ENCODE assay signal across 9 cellular contexts in genomic region chr5:172870261-172870806, GRCh38. TPM values are rescaled to one million over a fixed set of nuclear protein-coding genes. Genes with fewer than 3 reads are reported as not detected.
DNase-seq lines count a peak whose midpoint lies in the region; ATAC-seq and TF ChIP-seq lines count a peak whose summit lies in the region.
"Had no signal": no experiment of that assay in that cellular context is flagged by ENCODE, and none has a peak within 500 bp of the region (broad histone marks: within the 10 kb centered on the region; RNA-seq: fewer than 3 reads in every experiment).

No MANE protein-coding gene starts in this region.

- H3K36me3 ChIP-seq in adrenal gland (replicated peaks in 1 of 2): no peaks in the 10 kb centered on the region
- no peaks in the 10 kb centered on the region for H3K36me3 ChIP-seq in heart right ventricle
- H3K36me3 ChIP-seq in BE2C: peaks cover 8% of the 10 kb centered on the region

- H3K4me1 ChIP-seq in adrenal gland (replicated peaks in 1 of 2) (peaks cover 78 to 91% of the 10 kb centered on the region in 2 donors), heart right ventricle (peaks cover 60 to 100% (median 94%) of the 10 kb centered on the region in 9 donors), BE2C (peaks cover 12% of the 10 kb centered on the region)

- H3K27me3 ChIP-seq in adrenal gland (no peaks in the 10 kb centered on the region), heart right ventricle (no peaks in the 10 kb centered on the region), BE2C (no peaks in the 10 kb centered on the region)

- no peaks in the 10 kb centered on the region for H3K9me3 ChIP-seq in adrenal gland (replicated peaks in 1 of 3)
- H3K9me3 ChIP-seq in heart right ventricle: no peaks in the 10 kb centered on the region
- H3K9me3 ChIP-seq in BE2C: no peaks in the 10 kb centered on the region

- DNase-seq in ELR (ENCODE audit: low read depth): peak; percentile 98
- DNase-seq in adrenal gland: peak in 6 of 7 donors; percentile 67 to 82 (median 75)
- peak in 1 of 2 donors; percentile 83 for DNase-seq in heart right ventricle
- peak; percentile 91 for DNase-seq in skeletal muscle cell (ENCODE audit: low read depth)
- no peak for DNase-seq in BE2C
- DNase-seq: stimulated activated naive CD4-positive, alpha-beta T cell treated with Interleukin-2 at 50 U/mL for 16 hours had no signal

- 35 to 49% (median 43%) methylated on average over 8 of the region's 8 CpGs for WGBS in adrenal gland, 4 donors
- 39 to 48% methylated on average over 8 of the region's 8 CpGs for WGBS in heart right ventricle, 2 donors

- peak in 1 of 2 donors; percentile 26 for TF ChIP-seq POLR2A in adrenal gland (IDR thresholded peaks at IDR 0.05)

- H3K4me3 ChIP-seq in adrenal gland: no peak overlapping the region
- H3K4me3 ChIP-seq in heart right ventricle: no peak overlapping the region
- H3K4me3 ChIP-seq in skeletal muscle cell (ENCODE audit: low read depth, low read length): no peak overlapping the region
- H3K4me3 ChIP-seq in BE2C (ENCODE audit: low read depth, low read length): no peak overlapping the region

- intact Hi-C loops in adrenal gland (cut with DNase I): no loop called here
- intact Hi-C loops in heart right ventricle (cut with DNase I): loop anchor here in 3 of 10 donors (1.0 to 5.0 kb wide), 4 partner anchors 22 to 100 kb away; partner anchors contain the start of gene DUSP1 (in 2 of the 3)

- ATAC-seq in heart right ventricle (peak in 7 of 8 donors; percentile 16 to 60 (median 39)), GM18498 (IDR thresholded peaks at IDR 0.05; ENCODE audit: unreplicated experiment) (no peak), GM21737 (IDR thresholded peaks at IDR 0.05; ENCODE audit: unreplicated experiment) (no peak), HG03520 (IDR thresholded peaks at IDR 0.05; ENCODE audit: unreplicated experiment) (no peak)

- no peak for TF ChIP-seq CTCF in adrenal gland (IDR thresholded peaks at IDR 0.05)
- TF ChIP-seq CTCF in heart right ventricle (IDR thresholded peaks at IDR 0.05): no peak
- no peak for TF ChIP-seq CTCF in BE2C (IDR thresholded peaks at IDR 0.05; ENCODE audit: low read depth, low read length)

- peak overlapping the region; percentile 86 to 99 (median 91) for H3K27ac ChIP-seq in adrenal gland
- H3K27ac ChIP-seq in heart right ventricle: peak overlapping the region; percentile 82 to 97 (median 92)

RNA-seq across cellular contexts. Expression of gene ERGIC1, which starts 36.3 kb away (rescaled TPM):
- total RNA-seq in adrenal gland: 100 to 1,000 TPM; 108 to 410 (median 254) TPM
- polyA plus RNA-seq in adrenal gland: 100 to 1,000 TPM in 2 of 3 donors, 10 to 100 TPM in 1; 71.9 to 450 (median 103) TPM
- 10 to 100 TPM; 60.3 to 91.9 (median 74.2) TPM for total RNA-seq in heart right ventricle
- 10 to 100 TPM; 48.0 to 64.9 TPM for polyA plus RNA-seq in heart right ventricle
- polyA plus RNA-seq in BE2C (2012; ENCODE audit: insufficient read depth, insufficient read length, low read depth): 103 TPM

Comparison
In these comparisons a context has a peak if more than half of its experiments do, and no peak if none do; other contexts are left out.
1. ATAC-seq: peak in heart right ventricle (7 of 8); none in GM18498 (single experiment), GM21737 (single experiment) and HG03520 (single experiment).